In the genomic region with DNA sequence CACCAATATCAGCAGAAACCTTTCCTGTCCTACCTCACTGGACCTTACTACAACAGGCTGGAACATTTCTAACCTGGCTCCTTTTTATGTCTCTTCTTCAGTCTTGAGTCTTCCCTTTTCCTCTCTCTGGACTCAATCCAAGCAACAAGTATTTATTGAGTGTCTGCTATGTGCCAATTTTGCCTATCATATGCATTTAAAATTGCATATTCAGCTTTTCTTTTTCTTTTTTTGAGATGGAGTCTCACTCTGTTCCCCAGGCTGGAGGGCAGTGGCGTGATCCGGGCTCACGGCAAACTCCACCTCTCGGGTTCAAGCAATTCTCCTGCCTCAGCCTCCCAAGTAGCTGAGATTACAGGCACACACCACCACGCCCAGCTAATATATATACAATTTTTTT, we compare ENCODE assay signal across 8 cellular contexts.
"Had no signal": no experiment of that assay in that cellular context is flagged by ENCODE, and none has a peak within 500 bp of the region (broad histone marks: within the 10 kb centered on the region; RNA-seq: fewer than 3 reads in every experiment).

No MANE protein-coding gene starts in this region.

- ATAC-seq: GM23338, HCT116 had no signal

- FAIRE-seq: H1, H54 had no signal

- H3K27ac ChIP-seq: HL-60 had no signal

- H2AFZ ChIP-seq: GM23338 had no signal

- DNase-seq: H9, HFFc6, KG1 had no signal

- H3K4me2 ChIP-seq: GM23338 had no signal

- H3K4me3 ChIP-seq: GM23338 had no signal
